Comparison of ENCODE assay signal across 8 cellular contexts in the genomic region with DNA sequence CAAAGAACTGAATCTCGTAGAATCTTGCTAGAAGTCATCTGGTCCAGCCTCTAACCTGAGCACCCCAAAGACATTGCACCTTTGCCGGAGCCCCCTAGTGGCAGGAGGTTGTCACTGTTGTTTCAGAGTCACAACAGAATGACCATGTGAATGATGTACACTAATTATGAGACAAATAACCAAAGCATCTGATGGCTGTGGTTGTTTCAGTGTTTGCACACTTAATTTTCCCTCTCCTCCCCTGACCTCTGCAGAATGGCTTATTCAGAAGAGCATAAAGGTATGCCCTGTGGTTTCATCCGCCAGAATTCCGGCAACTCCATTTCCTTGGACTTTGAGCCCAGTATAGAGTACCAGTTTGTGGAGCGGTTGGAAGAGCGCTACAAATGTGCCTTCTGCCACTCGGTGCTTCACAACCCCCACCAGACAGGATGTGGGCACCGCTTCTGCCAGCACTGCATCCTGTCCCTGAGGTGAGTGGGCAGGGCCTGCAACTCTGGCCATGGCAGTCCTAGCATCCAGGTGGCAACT. TPM values are rescaled to one million over a fixed set of nuclear protein-coding genes. Genes with fewer than 3 reads are reported as not detected.
A peak's percentile ranks its signal among the peaks of the same experiment; 100 is the strongest.
DNase-seq lines count a peak whose midpoint lies in the region; ATAC-seq and TF ChIP-seq lines count a peak whose summit lies in the region.

No MANE protein-coding gene starts in this region.

- H3K79me2 ChIP-seq in DND-41 (ENCODE audit: insufficient read depth, low read length) = no peaks in the 10 kb centered on the region

- H3K4me3 ChIP-seq in DND-41 (ENCODE audit: low read depth in 1 of 2, low read length in 2 of 2) (no peak overlapping the region), neutrophil (ENCODE audit: low read depth in 1 of 2, low read length in 1 of 2) (peak overlapping the region in 1 of 2 experiments; percentile 19)

- no peaks in the 10 kb centered on the region for H4K20me1 ChIP-seq in DND-41 (ENCODE audit: insufficient read depth, low read length)

- TF ChIP-seq CTCF in DND-41 (IDR thresholded peaks at IDR 0.05; ENCODE audit: borderline replicate concordance, extremely low read depth, low read length, poor library complexity, severe bottlenecking) (peak; percentile 73), VCaP (conservative IDR thresholded peaks at IDR 0.05) (peak; percentile 74), neutrophil (IDR thresholded peaks at IDR 0.05) (peak; percentile 82)

- no peak overlapping the region for H2AFZ ChIP-seq in DND-41 (ENCODE audit: low read depth, low read length)

- H3K4me1 ChIP-seq in DND-41 (ENCODE audit: insufficient read depth, low read length) = peaks cover 15% of the 10 kb centered on the region
- H3K4me1 ChIP-seq in neutrophil (ENCODE audit: control insufficient read depth in 1 of 2, insufficient read depth in 1 of 2, low read depth in 1 of 2, low read length in 1 of 2) = peaks cover 4 to 13% of the 10 kb centered on the region in 2 experiments

- H3K9me3 Mint-ChIP-seq in central memory CD8-positive, alpha-beta T cell = no peaks in the 10 kb centered on the region

- DNase-seq in DND-41 = peak; percentile 74
- DNase-seq in central memory CD8-positive, alpha-beta T cell (ENCODE audit: low spot score in 2 of 2) = peak; percentile 44 to 52
- DNase-seq in hepatic stellate cell (ENCODE audit: low spot score) = no peak
- DNase-seq in occipital lobe (lab: John Stamatoyannopoulos, UW) = no peak

- H3K36me3 ChIP-seq in DND-41 (ENCODE audit: insufficient read depth, low read length) (no peaks in the 10 kb centered on the region), neutrophil (no peaks in the 10 kb centered on the region)

- H3K27me3 ChIP-seq in DND-41 (ENCODE audit: insufficient read depth, low read length, poor library complexity) (no peaks in the 10 kb centered on the region), neutrophil (no peaks in the 10 kb centered on the region)

- H3K27me3 Mint-ChIP-seq in central memory CD8-positive, alpha-beta T cell = no peaks in the 10 kb centered on the region

- H3K27ac ChIP-seq in DND-41 (ENCODE audit: low read length) = peak overlapping the region; percentile 52
- H3K27ac ChIP-seq in VCaP = no peak overlapping the region
- peak overlapping the region; percentile 30 for H3K27ac ChIP-seq in neutrophil

- peak overlapping the region; percentile 77 for H3K4me3 Mint-ChIP-seq in central memory CD8-positive, alpha-beta T cell

- H3K4me2 ChIP-seq in DND-41 (ENCODE audit: insufficient read depth, low read length) = no peak overlapping the region

- peaks cover 23% of the 10 kb centered on the region for H3K36me3 Mint-ChIP-seq in central memory CD8-positive, alpha-beta T cell (ENCODE audit: insufficient read depth)

- peak; percentile 91 for ATAC-seq in DND-41 (ENCODE audit: insufficient read depth, low read depth)
- ATAC-seq in GM19468 (IDR thresholded peaks at IDR 0.05; ENCODE audit: extremely low read depth, unreplicated experiment) = peak; percentile 84
- peak; percentile 64 for ATAC-seq in HG03571 (IDR thresholded peaks at IDR 0.05; ENCODE audit: unreplicated experiment)
- ATAC-seq in central memory CD8-positive, alpha-beta T cell (replicated peaks; ENCODE audit: extremely low read depth, poor library complexity, severe bottlenecking) = peak; percentile 87

- H3K27ac Mint-ChIP-seq in central memory CD8-positive, alpha-beta T cell (ENCODE audit: low read depth) = peak overlapping the region; percentile 78

- H3K4me1 Mint-ChIP-seq in central memory CD8-positive, alpha-beta T cell = peaks cover 57% of the 10 kb centered on the region

- no peak overlapping the region for H3K9ac ChIP-seq in DND-41 (ENCODE audit: low read depth, low read length)

- H3K9me3 ChIP-seq in DND-41 (ENCODE audit: insufficient read depth, low read length, severe bottlenecking) (peaks cover 5% of the 10 kb centered on the region), neutrophil (no peaks in the 10 kb centered on the region)

RNA-seq across cellular contexts. Expression of a gene that starts 26.4 kb away (rescaled TPM):
- 13.9 TPM for total RNA-seq in occipital lobe

Comparison
In these comparisons a context has a peak if more than half of its experiments do, and no peak if none do; other contexts are left out.
1. DNase-seq: peak in DND-41 (single experiment) and central memory CD8-positive, alpha-beta T cell (2 of 2); none in hepatic stellate cell (single experiment) and occipital lobe (single experiment).
2. Peak in every context shown above with its lines, with median percentiles within 50 percentile points of each other: ATAC-seq and CTCF ChIP-seq.